Comparison of ENCODE assay signal across 20 cellular contexts in the genomic region with DNA sequence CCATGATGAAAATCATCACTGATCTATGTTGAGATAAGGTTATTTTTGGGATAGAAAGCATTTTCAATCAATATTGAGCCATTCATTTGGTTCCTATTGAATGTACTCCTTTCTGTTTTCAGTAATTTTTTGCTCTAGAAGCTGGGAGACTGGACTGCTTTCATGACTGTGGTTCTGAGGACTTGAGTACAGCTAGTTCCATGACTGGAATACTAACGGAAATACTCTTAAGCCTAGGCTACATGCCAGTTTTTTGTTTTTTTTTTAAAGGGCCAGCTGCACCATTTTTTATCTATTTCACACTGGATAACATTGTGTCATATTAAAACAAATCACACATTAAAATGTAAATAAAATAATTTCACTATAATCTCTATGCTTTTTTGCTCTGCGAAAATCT. TPM values are rescaled to one million over a fixed set of nuclear protein-coding genes. Genes with fewer than 3 reads are reported as not detected.
DNase-seq lines count a peak whose midpoint lies in the region; ATAC-seq and TF ChIP-seq lines count a peak whose summit lies in the region.
"Had no signal": no experiment of that assay in that cellular context is flagged by ENCODE, and none has a peak within 500 bp of the region (broad histone marks: within the 10 kb centered on the region; RNA-seq: fewer than 3 reads in every experiment).

No MANE protein-coding gene starts in this region.

- CTCF ChIA-PET in activated CD8-positive, alpha-beta T cell treated with anti-CD3 and anti-CD28 coated beads, Interleukin-2, amount 10 ng/mL, durations not matched to agents 7 days and 5 days (lab: Charles Lee): no interaction called here

- H3K4me3 Mint-ChIP-seq in activated CD8-positive, alpha-beta T cell treated with anti-CD3 and anti-CD28 coated beads, Interleukin-2, amount 10 ng/mL, durations not matched to agents 7 days and 5 days: no peak overlapping the region
- H3K4me3 Mint-ChIP-seq: CD4-positive, alpha-beta T cell had no signal

- POLR2A ChIA-PET in activated CD8-positive, alpha-beta T cell treated with anti-CD3 and anti-CD28 coated beads, Interleukin-2, amount 10 ng/mL, durations not matched to agents 7 days and 5 days (lab: Charles Lee): no interaction called here

- TF ChIP-seq CTCF in ascending aorta (IDR thresholded peaks at IDR 0.05): no peak

- H3K27me3 ChIP-seq in ascending aorta: no peaks in the 10 kb centered on the region

- H3K9me3 ChIP-seq in ascending aorta: no peaks in the 10 kb centered on the region
- H3K9me3 ChIP-seq: BLaER1 had no signal

- no peak overlapping the region for H3K4me3 ChIP-seq in ascending aorta
- H3K4me3 ChIP-seq: BLaER1 had no signal

- peak overlapping the region; percentile 18 to 29 for H3K27ac ChIP-seq in ascending aorta
- H3K27ac ChIP-seq: BLaER1 had no signal

- peak; percentile 10 for DNase-seq in NCI-H2029 (lab: John Stamatoyannopoulos, UW)
- no peak for DNase-seq in ascending aorta (ENCODE audit: low spot score in 2 of 2)
- DNase-seq in globus pallidus (ENCODE audit: low spot score): peak; percentile 43
- DNase-seq in midbrain (lab: John Stamatoyannopoulos, UW): peak; percentile 48
- no peak for DNase-seq in stimulated activated CD4-positive, alpha-beta T cell treated with anti-CD3 and anti-CD28 coated beads, Interleukin-15, amount 100 ng/mL, for 24 hours
- no peak for DNase-seq in NCI-H1436 treated with DMSO at 0.1 percent for 48 hours (lab: John Stamatoyannopoulos, UW)
- no peak for DNase-seq in activated CD8-positive, alpha-beta T cell treated with anti-CD3 and anti-CD28 coated beads, Interleukin-2, amount 10 ng/mL, durations not matched to agents 7 days and 5 days
- DNase-seq in activated naive CD4-positive, alpha-beta T cell (lab: John Stamatoyannopoulos, UW): no peak
- DNase-seq: CD4-positive, alpha-beta T cell; COR-L47; DMS79; H7; Kasumi-1; NCI-H1417 treated with DMSO at 0.1 percent for 48 hours; NCI-H187 treated with DMSO at 0.1 percent for 48 hours; NCI-H526; OCI-M1; SHP77 had no signal

- no peaks in the 10 kb centered on the region for H3K4me1 Mint-ChIP-seq in activated CD8-positive, alpha-beta T cell treated with anti-CD3 and anti-CD28 coated beads, Interleukin-2, amount 10 ng/mL, durations not matched to agents 7 days and 5 days (ENCODE audit: low read depth)

- ATAC-seq in activated CD8-positive, alpha-beta T cell treated with anti-CD3 and anti-CD28 coated beads, Interleukin-2, amount 10 ng/mL, durations not matched to agents 7 days and 5 days: no peak

- H3K36me3 Mint-ChIP-seq in activated CD8-positive, alpha-beta T cell treated with anti-CD3 and anti-CD28 coated beads, Interleukin-2, amount 10 ng/mL, durations not matched to agents 7 days and 5 days (ENCODE audit: low read depth): no peaks in the 10 kb centered on the region

- H3K9me3 Mint-ChIP-seq in activated CD8-positive, alpha-beta T cell treated with anti-CD3 and anti-CD28 coated beads, Interleukin-2, amount 10 ng/mL, durations not matched to agents 7 days and 5 days (ENCODE audit: insufficient read depth): no peaks in the 10 kb centered on the region
- H3K9me3 Mint-ChIP-seq: CD4-positive, alpha-beta T cell had no signal

- H3K27ac Mint-ChIP-seq in activated CD8-positive, alpha-beta T cell treated with anti-CD3 and anti-CD28 coated beads, Interleukin-2, amount 10 ng/mL, durations not matched to agents 7 days and 5 days: no peak overlapping the region
- H3K27ac Mint-ChIP-seq: CD4-positive, alpha-beta T cell had no signal

- no peaks in the 10 kb centered on the region for H3K4me1 ChIP-seq in ascending aorta
- H3K4me1 ChIP-seq: BLaER1 had no signal

- intact Hi-C loops in ascending aorta (cut with DNase I): no loop called here

- H3K36me3 ChIP-seq in ascending aorta: no peaks in the 10 kb centered on the region
- H3K36me3 ChIP-seq: BLaER1 had no signal

- no peaks in the 10 kb centered on the region for H3K27me3 Mint-ChIP-seq in activated CD8-positive, alpha-beta T cell treated with anti-CD3 and anti-CD28 coated beads, Interleukin-2, amount 10 ng/mL, durations not matched to agents 7 days and 5 days (ENCODE audit: low read depth)
- H3K27me3 Mint-ChIP-seq: CD4-positive, alpha-beta T cell had no signal

RNA-seq across cellular contexts. Expression of a gene that starts 16.7 kb away (rescaled TPM):
- not detected for total RNA-seq in ascending aorta
- total RNA-seq in activated CD8-positive, alpha-beta T cell treated with anti-CD3 and anti-CD28 coated beads, Interleukin-2, amount 10 ng/mL, durations not matched to agents 7 days and 5 days: not detected
- total RNA-seq: CD4-positive, alpha-beta T cell; H7; MCF 10A had no signal

Comparison
In these comparisons a context has a peak if more than half of its experiments do, and no peak if none do; other contexts are left out.
1. DNase-seq: peak in NCI-H2029 (single experiment), globus pallidus (single experiment) and midbrain (single experiment); none in ascending aorta (0 of 2), stimulated activated CD4-positive, alpha-beta T cell treated with anti-CD3 and anti-CD28 coated beads, Interleukin-15, amount 100 ng/mL, for 24 hours (single experiment), NCI-H1436 treated with DMSO at 0.1 percent for 48 hours (single experiment), activated CD8-positive, alpha-beta T cell treated with anti-CD3 and anti-CD28 coated beads, Interleukin-2, amount 10 ng/mL, durations not matched to agents 7 days and 5 days (single experiment) and activated naive CD4-positive, alpha-beta T cell (0 of 4).